ENCODE assay signal across 30 cellular contexts in the genomic region with DNA sequence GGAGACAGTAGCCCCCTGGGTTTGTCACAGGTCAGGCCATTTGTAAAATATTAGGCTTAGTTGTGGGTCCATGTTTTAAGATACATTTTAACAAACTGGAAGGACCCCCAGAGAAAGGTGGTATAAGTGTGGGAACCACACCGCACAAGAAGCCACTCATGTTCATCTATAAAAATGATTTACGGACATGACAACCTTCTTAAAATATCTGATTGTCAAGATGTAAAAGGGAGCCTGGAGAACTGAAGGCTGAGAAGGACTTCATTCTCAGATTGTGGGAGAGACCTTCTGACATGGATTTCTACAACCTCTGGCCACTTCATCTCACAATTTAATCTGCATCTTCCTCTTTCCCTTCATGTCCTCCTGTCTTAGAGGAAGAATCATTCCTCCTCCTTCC.
A peak's percentile ranks its signal among the peaks of the same experiment; 100 is the strongest.
DNase-seq lines count a peak whose midpoint lies in the region; ATAC-seq and TF ChIP-seq lines count a peak whose summit lies in the region.
"Had no signal": no experiment of that assay in that cellular context is flagged by ENCODE, and none has a peak within 500 bp of the region (broad histone marks: within the 10 kb centered on the region; RNA-seq: fewer than 3 reads in every experiment).

No MANE protein-coding gene starts in this region.

- TF ChIP-seq CTCF in Calu3 (IDR thresholded peaks at IDR 0.05; ENCODE audit: unreplicated experiment): no peak
- TF ChIP-seq CTCF in Panc1 (IDR thresholded peaks at IDR 0.05): no peak
- TF ChIP-seq CTCF in smooth muscle cell (IDR thresholded peaks at IDR 0.05; ENCODE audit: borderline replicate concordance, insufficient read depth, poor library complexity, severe bottlenecking): no peak

- H3K27me3 Mint-ChIP-seq in Calu3 (ENCODE audit: unreplicated experiment): no peaks in the 10 kb centered on the region
- H3K27me3 Mint-ChIP-seq: activated naive CD8-positive, alpha-beta T cell treated with anti-CD3 and anti-CD28 coated beads for 36 hours; B cell; stimulated activated naive CD8-positive, alpha-beta T cell treated with anti-CD3 and anti-CD28 coated beads, Interleukin-15, amount 100 ng/mL, for 72 hours had no signal

- no peaks in the 10 kb centered on the region for H3K79me2 ChIP-seq in smooth muscle cell (ENCODE audit: low read depth)

- CTCF ChIA-PET in Calu3 (lab: Charles Lee) (no interaction called here), Panc1 (lab: Charles Lee) (no interaction called here)

- peaks cover 62% of the 10 kb centered on the region for H3K4me1 Mint-ChIP-seq in Calu3 (ENCODE audit: low read depth, unreplicated experiment)

- no TSS peak for BruUV-seq in Calu3 (replicated peaks; lab: Mats Ljungman, UMichigan)
- BruUV-seq in Panc1 (replicated peaks; lab: Mats Ljungman, UMichigan): no TSS peak

- intact Hi-C loops in Calu3 (cut with micrococcal nuclease; ENCODE audit: unreplicated experiment) (loop anchor here (5.0 to 10.0 kb wide), 3 partner anchors 33 to 91 kb away; no protein-coding TSS in a partner anchor), Panc1 (cut with micrococcal nuclease; ENCODE audit: unreplicated experiment) (no loop called here)

- H3K27me3 ChIP-seq in Panc1 (ENCODE audit: control insufficient read depth, insufficient read depth, low read length) (no peaks in the 10 kb centered on the region), smooth muscle cell (ENCODE audit: low read depth) (no peaks in the 10 kb centered on the region)
- H3K27me3 ChIP-seq: gastrocnemius medialis, neutrophil, thyroid gland had no signal

- no peaks in the 10 kb centered on the region for H4K20me1 ChIP-seq in smooth muscle cell (ENCODE audit: low read depth)

- H3K4me1 ChIP-seq in Panc1 (ENCODE audit: control insufficient read depth, insufficient read depth, low read length): peaks cover 29% of the 10 kb centered on the region
- no peaks in the 10 kb centered on the region for H3K4me1 ChIP-seq in smooth muscle cell (ENCODE audit: low read depth)

- no peak for ATAC-seq in Panc1
- ATAC-seq in HG02884 (IDR thresholded peaks at IDR 0.05; ENCODE audit: unreplicated experiment): no peak
- ATAC-seq in GM21367 (IDR thresholded peaks at IDR 0.05; ENCODE audit: unreplicated experiment): no peak
- ATAC-seq: activated CD8-positive, alpha-beta T cell treated with anti-CD3 and anti-CD28 coated beads, Interleukin-2, amount 10 ng/mL, durations not matched to agents 7 days and 5 days; gastrocnemius medialis; left cardiac atrium had no signal

- peak overlapping the region; percentile 97 for H3K27ac Mint-ChIP-seq in Calu3 (ENCODE audit: unreplicated experiment)
- H3K27ac Mint-ChIP-seq: activated CD8-positive, alpha-beta T cell treated with anti-CD3 and anti-CD28 coated beads, Interleukin-2, amount 10 ng/mL, durations not matched to agents 7 days and 5 days; activated naive CD8-positive, alpha-beta T cell treated with anti-CD3 and anti-CD28 coated beads for 36 hours; progenitor cell of endocrine pancreas; T-helper 1 cell treated with Interleukin-12 subunit alpha and Interleukin-12 subunit beta and Interleukin-4 antibody, amounts not matched to agents 30 μg/mL and 1 μg/mL, for 36 hours had no signal

- H3K4me3 ChIP-seq in Panc1 (ENCODE audit: low read depth in 2 of 2, low read length in 2 of 2): no peak overlapping the region
- H3K4me3 ChIP-seq in smooth muscle cell: no peak overlapping the region
- H3K4me3 ChIP-seq: gastrocnemius medialis, thyroid gland had no signal

- no peak overlapping the region for H3K4me2 ChIP-seq in smooth muscle cell

- H3K27ac ChIP-seq in Panc1 (ENCODE audit: low read length): peak overlapping the region; percentile 74; the same call in 1 of the 2 replicates
- peak overlapping the region; percentile 90 for H3K27ac ChIP-seq in epithelial cell of prostate
- peak overlapping the region; percentile 80 for H3K27ac ChIP-seq in smooth muscle cell (ENCODE audit: low read depth)
- H3K27ac ChIP-seq: gastrocnemius medialis, neutrophil, thyroid gland had no signal

- H2AFZ ChIP-seq in smooth muscle cell (ENCODE audit: low read depth): no peak overlapping the region

- no peaks in the 10 kb centered on the region for H3K9me3 Mint-ChIP-seq in Calu3 (ENCODE audit: low read depth, unreplicated experiment)

- no peak overlapping the region for H3K4me3 Mint-ChIP-seq in Calu3 (ENCODE audit: low read depth, unreplicated experiment)
- H3K4me3 Mint-ChIP-seq: activated CD8-positive, alpha-beta T cell treated with anti-CD3 and anti-CD28 coated beads, Interleukin-2, amount 10 ng/mL, durations not matched to agents 7 days and 5 days; activated naive CD8-positive, alpha-beta T cell treated with anti-CD3 and anti-CD28 coated beads for 36 hours; B cell; stimulated activated naive CD8-positive, alpha-beta T cell treated with anti-CD3 and anti-CD28 coated beads, Interleukin-15, amount 100 ng/mL, for 72 hours; T-helper 1 cell treated with Interleukin-12 subunit alpha and Interleukin-12 subunit beta and Interleukin-4 antibody, amounts not matched to agents 30 μg/mL and 1 μg/mL, for 36 hours had no signal

- H3K9ac ChIP-seq in smooth muscle cell (ENCODE audit: low read depth): no peak overlapping the region

- no peaks in the 10 kb centered on the region for H3K9me3 ChIP-seq in Panc1 (ENCODE audit: control insufficient read depth, insufficient read depth, low read depth, low read length)
- no peaks in the 10 kb centered on the region for H3K9me3 ChIP-seq in smooth muscle cell (replicated peaks; ENCODE audit: low read depth)
- H3K9me3 ChIP-seq: gastrocnemius medialis, neutrophil, thyroid gland had no signal

- DNase-seq in Calu3 (no peak), Panc1 (ENCODE audit: low read depth, low spot score) (no peak), epithelial cell of prostate (ENCODE audit: low read depth, low spot score) (no peak), smooth muscle cell (lab: John Stamatoyannopoulos, UW; ENCODE audit: unreplicated experiment) (no peak), DMS153 (lab: John Stamatoyannopoulos, UW) (no peak)
- DNase-seq: activated CD4-positive, CD25-positive, alpha-beta regulatory T cell treated with anti-CD3 and anti-CD28 coated beads, Interleukin-2, amount 50 U/mL, for 72 hours; activated CD8-positive, alpha-beta T cell treated with anti-CD3 and anti-CD28 coated beads, Interleukin-2, amount 10 ng/mL, durations not matched to agents 7 days and 5 days; activated effector memory CD4-positive, alpha-beta T cell treated with anti-CD3 and anti-CD28 coated beads, Interleukin-2, amount 50 U/mL, for 16 hours; activated naive CD8-positive, alpha-beta T cell treated with anti-CD3 and anti-CD28 coated beads for 36 hours; activated T-cell treated with anti-CD3 and anti-CD28 coated beads for 4 hours; aorta; caudate nucleus; dermis blood vessel endothelial cell; gastrocnemius medialis; KBM-7; left cardiac atrium; NCI-H1436; NCI-H2081 treated with DMSO at 0.1 percent for 48 hours; NCI-H446; NCI-H774; RPMI8226; stimulated activated CD4-positive, alpha-beta T cell treated with anti-CD3 and anti-CD28 coated beads, Interleukin-15, amount 100 ng/mL, for 24 hours; stimulated activated naive CD8-positive, alpha-beta T cell treated with anti-CD3 and anti-CD28 coated beads, Interleukin-15, amount 100 ng/mL, for 72 hours; thyroid gland had no signal

- H3K36me3 ChIP-seq in Panc1 (ENCODE audit: control insufficient read depth, insufficient read depth, low read length) (no peaks in the 10 kb centered on the region), smooth muscle cell (ENCODE audit: low read depth) (no peaks in the 10 kb centered on the region)
- H3K36me3 ChIP-seq: gastrocnemius medialis, neutrophil, thyroid gland had no signal

- in situ Hi-C loops in Panc1 (cut with HindIII; ENCODE audit: low pct_unique_long_range_greater_than_20kb, low sequenced_read_pairs): no loop called here

- no peaks in the 10 kb centered on the region for H3F3A ChIP-seq in smooth muscle cell (ENCODE audit: low read depth)

- peaks cover 20% of the 10 kb centered on the region for H3K36me3 Mint-ChIP-seq in Calu3 (ENCODE audit: insufficient read depth, unreplicated experiment)

- 34% methylated on average over 2 of the region's 2 CpGs for WGBS in smooth muscle cell (ENCODE audit: low lambda C conversion rate)

- POLR2A ChIA-PET in Panc1 (lab: Charles Lee): no interaction called here
